29 cellular contexts compared by ENCODE assay signal in the genomic region with DNA sequence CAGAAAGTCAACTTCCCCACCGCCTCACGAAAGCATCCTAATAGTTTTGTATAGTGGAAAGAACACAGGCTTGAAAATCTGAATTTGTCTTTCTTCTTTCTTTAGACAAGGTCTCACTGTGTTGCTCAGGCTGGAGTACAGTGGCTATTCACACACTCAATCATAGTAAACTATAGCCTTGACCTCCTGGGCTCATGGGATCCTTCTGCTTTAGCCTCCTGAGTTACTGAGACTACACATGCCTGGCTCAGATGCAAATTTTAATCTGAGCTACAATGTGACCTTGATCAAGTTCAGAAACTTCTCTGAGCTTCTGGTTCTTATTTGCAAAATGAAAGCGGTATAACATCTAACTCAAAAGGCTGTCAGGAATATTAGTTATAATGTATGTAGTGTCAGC.
DNase-seq lines count a peak whose midpoint lies in the region; ATAC-seq and TF ChIP-seq lines count a peak whose summit lies in the region.
"Had no signal": no experiment of that assay in that cellular context is flagged by ENCODE, and none has a peak within 500 bp of the region (broad histone marks: within the 10 kb centered on the region; RNA-seq: fewer than 3 reads in every experiment).

No MANE protein-coding gene starts in this region.

- H3K9me3 ChIP-seq in adrenal gland (replicated peaks in 1 of 3): no peaks in the 10 kb centered on the region
- H3K9me3 ChIP-seq in testis: no peaks in the 10 kb centered on the region
- H3K9me3 ChIP-seq: A549 had no signal

- H3K27ac ChIP-seq in adrenal gland (peak overlapping the region in 1 of 5 donors; percentile 63), testis (no peak overlapping the region)
- H3K27ac ChIP-seq: 22Rv1; A549; BLaER1; BLaER1 treated with 17β-estradiol and CSF1 and Interleukin-3, amounts not matched to agents 10 nM and 100 nM; C4-2B had no signal

- TF ChIP-seq CTCF in adrenal gland (IDR thresholded peaks at IDR 0.05): no peak
- no peak for TF ChIP-seq CTCF in testis (IDR thresholded peaks at IDR 0.05)

- whole genome bisulfite sequencing in adrenal gland, 4 donors: 68 to 75% (median 73%) methylated on average over 3 of the region's 3 CpGs
- 74 to 90% methylated on average over 3 of the region's 3 CpGs for WGBS in testis, 2 donors

- H3K4me1 ChIP-seq in adrenal gland (replicated peaks in 1 of 2) (peaks cover 8 to 13% of the 10 kb centered on the region in 2 donors), testis (no peaks in the 10 kb centered on the region)
- H3K4me1 ChIP-seq: Caco-2 had no signal

- ATAC-seq in HG03521 (IDR thresholded peaks at IDR 0.05; ENCODE audit: unreplicated experiment): no peak
- ATAC-seq: A549; CD8-positive, alpha-beta T cell had no signal

- H3K27me3 ChIP-seq in adrenal gland (no peaks in the 10 kb centered on the region), testis (no peaks in the 10 kb centered on the region)
- H3K27me3 ChIP-seq: BE2C; BLaER1; BLaER1 treated with 17β-estradiol and CSF1 and Interleukin-3, amounts not matched to agents 10 nM and 100 nM had no signal

- H3K36me3 ChIP-seq in adrenal gland (replicated peaks in 1 of 2): no peaks in the 10 kb centered on the region
- no peaks in the 10 kb centered on the region for H3K36me3 ChIP-seq in testis (ENCODE audit: low read depth, missing control alignments)
- H3K36me3 ChIP-seq: BE2C had no signal

- H3K4me3 ChIP-seq in adrenal gland (no peak overlapping the region), testis (no peak overlapping the region)
- H3K4me3 ChIP-seq: A549; BLaER1; BLaER1 treated with 17β-estradiol and CSF1 and Interleukin-3, amounts not matched to agents 10 nM and 100 nM had no signal

- no peak for TF ChIP-seq POLR2A in adrenal gland (IDR thresholded peaks at IDR 0.05)
- TF ChIP-seq POLR2A in testis (IDR thresholded peaks at IDR 0.05): no peak

- intact Hi-C loops in adrenal gland (cut with DNase I): no loop called here
- intact Hi-C loops in testis (cut with DNase I; ENCODE audit: low total_unique reads): no loop called here

- DNase-seq in adrenal gland (peak in 5 of 7 donors; percentile 34 to 62 (median 44)), testis (peak; percentile 30), NCI-H1092 treated with DMSO at 0.1 percent for 48 hours (lab: John Stamatoyannopoulos, UW) (no peak)
- DNase-seq: 8988T; ACHN; AML-193; BE2C; C1 segment of cervical spinal cord; Caco-2; Calu3; CD4-positive, alpha-beta memory T cell; CD4-positive, alpha-beta T cell; CD4-positive, CD25-positive, alpha-beta regulatory T cell; CD8-positive, alpha-beta memory T cell; CD8-positive, alpha-beta T cell; COR-L47; DMS 273 treated with DMSO at 0.1 percent for 48 hours; DMS153; DMS53; DMS79; DMS79 treated with DMSO at 0.1 percent for 48 hours; DND-41; EL had no signal
